1 cellular context compared by ENCODE assay signal in genomic region chrX:72069380-72070160, GRCh38.
TF ChIP-seq lines count a peak whose summit lies in the region.

No MANE protein-coding gene starts in this region.

TF ChIP-seq in GM23338, 12 proteins besides CTCF, POLR2A, EP300 and RAD21 (continued from another document):
- no peak for TF ChIP-seq REST (IDR thresholded peaks at IDR 0.05; ENCODE audit: unreplicated experiment)
- no peak for TF ChIP-seq NANOG (IDR thresholded peaks at IDR 0.05; ENCODE audit: borderline replicate concordance)
- TF ChIP-seq ETS1 (IDR thresholded peaks at IDR 0.05) = no peak
- no peak for TF ChIP-seq CREB1 (CRISPR knock-in tag; IDR thresholded peaks at IDR 0.05; ENCODE audit: low read depth)
- no peak for TF ChIP-seq ZNF331 (CRISPR knock-in tag; IDR thresholded peaks at IDR 0.05; ENCODE audit: low read depth)
- no peak for TF ChIP-seq ZNF462 (CRISPR knock-in tag; IDR thresholded peaks at IDR 0.05)
- no peak for TF ChIP-seq EZH2 (IDR thresholded peaks at IDR 0.05; ENCODE audit: low read depth, unreplicated experiment)
TF ChIP-seq in GM23338: peak in this region for 0.
